ENCODE assay signal across 1 cellular context in the genomic region with DNA sequence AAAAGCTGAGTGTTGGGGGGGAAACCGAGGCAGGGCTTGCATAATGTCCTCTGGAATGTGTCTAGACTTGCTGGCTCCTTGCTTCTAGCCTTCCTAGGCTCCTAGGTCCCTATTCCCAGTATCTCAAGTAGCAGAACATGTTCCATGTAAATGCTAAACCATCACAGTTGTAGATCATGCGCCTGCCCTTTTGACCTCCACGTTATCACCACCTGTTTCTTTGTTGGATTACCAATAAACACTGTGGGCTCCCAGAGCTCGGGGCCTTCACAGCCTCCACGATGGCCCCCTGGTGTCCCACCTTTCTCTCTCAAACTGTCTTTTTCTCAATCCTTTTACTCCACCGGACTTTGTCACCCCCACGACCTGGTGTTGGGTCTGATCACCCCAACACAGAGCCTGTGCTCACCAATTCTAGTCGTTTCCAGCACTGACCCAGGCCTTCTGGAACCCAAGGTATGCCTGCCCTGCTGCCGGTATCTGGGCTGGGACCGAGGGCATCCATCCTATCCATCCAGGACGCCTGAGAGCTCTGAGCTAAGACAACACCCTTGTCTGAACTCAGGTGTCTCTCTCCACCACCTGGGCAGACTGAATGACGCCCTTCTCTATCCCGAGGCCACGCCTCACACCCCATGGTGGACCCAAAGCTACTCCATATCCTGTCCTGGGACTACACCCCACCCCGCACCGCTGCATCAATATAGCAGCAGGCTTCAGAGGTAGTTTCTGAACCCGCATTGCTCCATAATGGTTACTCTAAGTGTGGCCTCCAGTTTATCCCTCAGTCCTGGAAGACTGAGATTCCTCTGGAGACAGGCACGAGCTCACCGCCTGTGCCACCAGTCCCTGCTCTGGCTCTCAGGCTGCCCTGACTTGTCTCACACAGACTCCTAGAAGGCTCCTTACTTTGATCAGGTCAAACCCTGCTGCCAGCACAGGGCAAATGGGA.
TF ChIP-seq lines count a peak whose summit lies in the region.

No MANE protein-coding gene starts in this region.

TF ChIP-seq in WTC11, 78 proteins besides CTCF, POLR2A, EP300 and RAD21:
- TF ChIP-seq, protein P1, sequence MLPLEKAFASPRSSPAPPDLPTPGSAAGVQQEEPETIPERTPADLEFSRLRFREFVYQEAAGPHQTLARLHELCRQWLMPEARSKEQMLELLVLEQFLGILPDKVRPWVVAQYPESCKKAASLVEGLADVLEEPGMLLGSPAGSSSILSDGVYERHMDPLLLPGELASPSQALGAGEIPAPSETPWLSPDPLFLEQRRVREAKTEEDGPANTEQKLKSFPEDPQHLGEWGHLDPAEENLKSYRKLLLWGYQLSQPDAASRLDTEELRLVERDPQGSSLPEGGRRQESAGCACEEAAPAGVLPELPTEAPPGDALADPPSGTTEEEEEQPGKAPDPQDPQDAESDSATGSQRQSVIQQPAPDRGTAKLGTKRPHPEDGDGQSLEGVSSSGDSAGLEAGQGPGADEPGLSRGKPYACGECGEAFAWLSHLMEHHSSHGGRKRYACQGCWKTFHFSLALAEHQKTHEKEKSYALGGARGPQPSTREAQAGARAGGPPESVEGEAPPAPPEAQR (CRISPR knock-in tag; IDR thresholded peaks at IDR 0.05) = no peak
- no peak for TF ChIP-seq ELF4 (CRISPR knock-in tag; IDR thresholded peaks at IDR 0.05; ENCODE audit: low read depth)
- no peak for TF ChIP-seq ZNF416 (CRISPR knock-in tag; IDR thresholded peaks at IDR 0.05)
- TF ChIP-seq, protein P2, sequence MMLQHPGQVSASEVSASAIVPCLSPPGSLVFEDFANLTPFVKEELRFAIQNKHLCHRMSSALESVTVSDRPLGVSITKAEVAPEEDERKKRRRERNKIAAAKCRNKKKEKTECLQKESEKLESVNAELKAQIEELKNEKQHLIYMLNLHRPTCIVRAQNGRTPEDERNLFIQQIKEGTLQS (CRISPR knock-in tag; conservative IDR thresholded peaks at IDR 0.05) = no peak
- no peak for TF ChIP-seq JAZF1 (CRISPR knock-in tag; IDR thresholded peaks at IDR 0.05)
